10 cellular contexts compared by ENCODE assay signal in the genomic region with DNA sequence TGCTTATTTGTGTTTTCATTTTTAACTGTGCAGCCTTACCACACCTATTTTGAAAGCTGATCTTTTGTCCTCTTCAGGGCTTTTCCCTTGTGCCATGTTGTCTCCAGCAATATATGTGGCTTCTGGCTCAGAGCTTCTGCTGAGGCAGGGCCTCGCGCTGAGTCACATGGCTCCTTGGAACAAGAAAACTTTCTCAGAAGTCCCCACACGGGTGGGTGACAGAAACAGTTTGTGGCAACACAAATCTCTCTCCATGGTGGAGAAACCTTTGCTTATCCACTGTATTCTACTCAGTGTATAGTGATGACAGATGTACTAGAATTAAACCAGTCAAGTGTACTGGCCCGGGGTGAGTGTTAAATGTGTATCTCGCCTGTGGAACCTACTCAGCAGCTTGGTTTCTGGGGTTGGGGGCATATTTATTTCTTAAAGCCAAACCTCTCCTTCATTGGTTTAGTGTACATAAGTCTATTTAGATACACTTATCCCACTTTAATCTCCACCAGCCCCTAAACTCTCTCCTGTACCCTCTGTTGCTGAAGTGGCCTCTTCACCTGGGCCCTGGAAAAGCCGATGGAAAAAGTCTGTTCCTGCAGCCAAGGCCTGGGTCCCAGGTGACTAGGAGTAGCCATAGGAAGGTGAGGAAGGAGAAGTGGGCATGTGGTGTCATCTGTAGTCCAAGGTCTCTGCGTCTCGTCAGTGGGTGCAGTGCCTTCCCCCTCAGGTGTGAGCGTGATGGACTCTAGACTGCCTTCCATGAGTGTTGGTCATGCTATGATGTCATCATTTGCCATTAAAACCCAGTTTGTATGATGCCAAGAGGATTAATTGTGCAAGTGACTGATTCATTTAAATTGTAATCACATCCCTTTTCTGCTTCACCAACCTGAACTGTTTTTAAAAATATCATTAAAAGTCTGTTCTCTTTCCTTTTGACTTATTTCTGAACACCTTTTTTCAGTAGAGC. TPM values are rescaled to one million over a fixed set of nuclear protein-coding genes. Genes with fewer than 3 reads are reported as not detected.
A peak's percentile ranks its signal among the peaks of the same experiment; 100 is the strongest.
DNase-seq lines count a peak whose midpoint lies in the region; ATAC-seq, FAIRE-seq and TF ChIP-seq lines count a peak whose summit lies in the region.
"Had no signal": no experiment of that assay in that cellular context is flagged by ENCODE, and none has a peak within 500 bp of the region (broad histone marks: within the 10 kb centered on the region; RNA-seq: fewer than 3 reads in every experiment).

No MANE protein-coding gene starts in this region.

- DNase-seq in GM19239 (ENCODE audit: insufficient read length, low spot score), result no peak
- peak; percentile 37 for DNase-seq in activated T-cell treated with anti-CD3 and anti-CD28 coated beads, Interleukin-2, amount 50 U/mL, for 1 hour
- no peak for DNase-seq in immature natural killer cell
- DNase-seq in stimulated activated CD8-positive, alpha-beta memory T cell treated with anti-CD3 and anti-CD28 coated beads, Interleukin-15, amount 100 ng/mL, for 48 hours (ENCODE audit: low read depth in 2 of 2), result peak; percentile 51 to 70
- DNase-seq in COR-L47 (lab: John Stamatoyannopoulos, UW), result no peak
- no peak for DNase-seq in OCI-LY7 (ENCODE audit: low spot score)
- DNase-seq: activated CD4-positive, CD25-positive, alpha-beta regulatory T cell treated with anti-CD3 and anti-CD28 coated beads, Interleukin-2, amount 50 U/mL, for 72 hours; left cardiac atrium had no signal

- no peak for TF ChIP-seq CTCF in OCI-LY7 (conservative IDR thresholded peaks at IDR 0.05; ENCODE audit: low read length)

- H3K9me3 ChIP-seq in OCI-LY7 (ENCODE audit: low read length), result no peaks in the 10 kb centered on the region
- H3K9me3 ChIP-seq: prostate gland had no signal

- H3K36me3 Mint-ChIP-seq in immature natural killer cell, result peaks cover 7 to 35% (median 13%) of the 10 kb centered on the region in 3 donors

- peaks cover 3 to 9% (median 4%) of the 10 kb centered on the region in 3 donors for H3K27me3 Mint-ChIP-seq in immature natural killer cell (ENCODE audit: low read depth in 3 of 3)

- H3K4me3 ChIP-seq in OCI-LY7 (ENCODE audit: low read depth, low read length, poor library complexity, severe bottlenecking), result no peak overlapping the region
- H3K4me3 ChIP-seq: prostate gland had no signal

- peaks cover 21% of the 10 kb centered on the region for H3K4me1 ChIP-seq in OCI-LY7 (ENCODE audit: insufficient read depth, low read length, poor library complexity, severe bottlenecking)

- peak; percentile 55 for FAIRE-seq in GM19239 (lab: Jason Lieb, UNC)

- no peak overlapping the region for H3K27ac ChIP-seq in OCI-LY7 (ENCODE audit: low read depth, low read length, poor library complexity, severe bottlenecking)

- CTCF ChIA-PET in OCI-LY7 (lab: Charles Lee; ENCODE audit: unreplicated experiment), result no interaction called here

- intact Hi-C loops in OCI-LY7 (cut with micrococcal nuclease; ENCODE audit: unreplicated experiment), result no loop called here

- peaks cover 11 to 31% of the 10 kb centered on the region in 2 donors for H3K4me1 Mint-ChIP-seq in immature natural killer cell

- H4K20me1 ChIP-seq in OCI-LY7 (ENCODE audit: insufficient read depth, low read length), result no peaks in the 10 kb centered on the region

- peaks cover 53% of the 10 kb centered on the region for H3K36me3 ChIP-seq in OCI-LY7 (ENCODE audit: insufficient read depth, low read length)

- no peak for ATAC-seq in GM18861 (IDR thresholded peaks at IDR 0.05; ENCODE audit: unreplicated experiment)
- ATAC-seq: left cardiac atrium had no signal

- peak overlapping the region; percentile 10 to 73 (median 64) for H3K27ac Mint-ChIP-seq in immature natural killer cell

- H2AFZ ChIP-seq in OCI-LY7 (ENCODE audit: low read length), result no peak overlapping the region

- H3K4me2 ChIP-seq in OCI-LY7 (ENCODE audit: low read length), result no peak overlapping the region

- no peaks in the 10 kb centered on the region for H3K9me2 ChIP-seq in OCI-LY7 (ENCODE audit: insufficient read depth, low read length)

- BruUV-seq in OCI-LY7 (replicated peaks; lab: Mats Ljungman, UMichigan), result no TSS peak

- POLR2A ChIA-PET in OCI-LY7 (lab: Charles Lee), result no interaction called here

- H3K4me3 Mint-ChIP-seq in immature natural killer cell, result no peak overlapping the region

- no peaks in the 10 kb centered on the region for H3K79me2 ChIP-seq in OCI-LY7 (ENCODE audit: insufficient read depth, low read depth, low read length)

- H3K9me3 Mint-ChIP-seq in immature natural killer cell, result no peaks in the 10 kb centered on the region

RNA-seq across cellular contexts. Expression of a gene that starts 3.2 kb away (rescaled TPM):
- 1 to 10 TPM in 1 of 3 donors, not detected in 2; 1.1 TPM for polyA plus RNA-seq in immature natural killer cell
- 0.19 and 0.62 TPM in 2 replicates for total RNA-seq in OCI-LY7 (2014; rRNA removed; shearing (Covaris generic))
- 0.37 TPM in 1 of 2 replicates, not detected in the other for total RNA-seq in OCI-LY7 (2022)

Comparison
In these comparisons a context has a peak if more than half of its experiments do, and no peak if none do; other contexts are left out.
1. DNase-seq: peak in activated T-cell treated with anti-CD3 and anti-CD28 coated beads, Interleukin-2, amount 50 U/mL, for 1 hour (single experiment) and stimulated activated CD8-positive, alpha-beta memory T cell treated with anti-CD3 and anti-CD28 coated beads, Interleukin-15, amount 100 ng/mL, for 48 hours (2 of 2); none in GM19239 (single experiment), immature natural killer cell (0 of 3), COR-L47 (single experiment) and OCI-LY7 (single experiment).